Comparison of ENCODE assay signal across 6 cellular contexts in genomic region chr16:15096583-15096972, GRCh38. TPM values are rescaled to one million over a fixed set of nuclear protein-coding genes. Genes with fewer than 3 reads are reported as not detected.
A peak's percentile ranks its signal among the peaks of the same experiment; 100 is the strongest.
DNase-seq lines count a peak whose midpoint lies in the region; ATAC-seq and TF ChIP-seq lines count a peak whose summit lies in the region.
"Not testable (repeated sequence)": the region's sequence is repeated elsewhere in the genome, so short reads cannot be mapped to it uniquely, and the experiment has no call there.

No MANE protein-coding gene starts in this region.

- not testable (repeated sequence) for H2AK5ac ChIP-seq in trophoblast cell (ENCODE audit: low read length)

- not testable (repeated sequence) for H3K27me3 Mint-ChIP-seq in CD4-positive, alpha-beta T cell; WTC11 (ENCODE audit: low read depth); activated naive CD4-positive, alpha-beta T cell treated with anti-CD3 and anti-CD28 coated beads, Interleukin-2, amount 50 U/mL, for 24 hours; naive B cell
- peaks cover 10% of the 10 kb centered on the region for H3K27me3 Mint-ChIP-seq in brain

- not testable (repeated sequence) for H3K36me3 ChIP-seq in trophoblast cell (ENCODE audit: control insufficient read depth in 1 of 2, insufficient read depth in 2 of 2, low read length in 2 of 2)

- peak overlapping the region; percentile 69 for H3K4me3 Mint-ChIP-seq in CD4-positive, alpha-beta T cell
- not testable (repeated sequence) for H3K4me3 Mint-ChIP-seq in WTC11
- peak overlapping the region; percentile 33 for H3K4me3 Mint-ChIP-seq in activated naive CD4-positive, alpha-beta T cell treated with anti-CD3 and anti-CD28 coated beads, Interleukin-2, amount 50 U/mL, for 24 hours
- H3K4me3 Mint-ChIP-seq in brain (peak overlapping the region; percentile 1 to 54 (median 15)), naive B cell (peak overlapping the region in 5 of 8 donors; percentile 6 to 57 (median 32))

- H3K18ac ChIP-seq in trophoblast cell (ENCODE audit: low read length) = not testable (repeated sequence)

- H3K9ac ChIP-seq in trophoblast cell (ENCODE audit: low read length) = not testable (repeated sequence)

- TF ChIP-seq CTCF in CD4-positive, alpha-beta T cell (IDR thresholded peaks at IDR 0.05); WTC11 (IDR thresholded peaks at IDR 0.05); brain (conservative IDR thresholded peaks at IDR 0.05): not testable (repeated sequence)

- not testable (repeated sequence) for H3K79me2 ChIP-seq in trophoblast cell (ENCODE audit: control insufficient read depth, insufficient read depth, low read length, poor library complexity)

- not testable (repeated sequence) for H2BK120ac ChIP-seq in trophoblast cell (ENCODE audit: insufficient read depth, low read length, poor library complexity)

- not testable (repeated sequence) for H2BK5ac ChIP-seq in trophoblast cell (ENCODE audit: low read depth, low read length, poor library complexity)

- POLR2A ChIA-PET in CD4-positive, alpha-beta T cell (lab: Charles Lee); WTC11 (lab: Charles Lee): not testable (repeated sequence)

- H3K4ac ChIP-seq in trophoblast cell (ENCODE audit: low read depth, low read length) = not testable (repeated sequence)

- H4K12ac ChIP-seq in trophoblast cell (ENCODE audit: low read depth, low read length) = not testable (repeated sequence)

- ATAC-seq in CD4-positive, alpha-beta T cell (ENCODE audit: poor library complexity); WTC11; naive B cell (ENCODE audit: low read depth in 2 of 2): not testable (repeated sequence)

- H4K91ac ChIP-seq in trophoblast cell (ENCODE audit: low read depth, low read length) = not testable (repeated sequence)

- not testable (repeated sequence) for H3K4me1 ChIP-seq in trophoblast cell (ENCODE audit: control insufficient read depth in 1 of 2, insufficient read depth in 2 of 2, low read length in 2 of 2)

- H2BK12ac ChIP-seq in trophoblast cell (ENCODE audit: low read length) = not testable (repeated sequence)

- intact Hi-C loops in CD4-positive, alpha-beta T cell (cut with DNase I, micrococcal nuclease) = not testable (repeated sequence)

- CTCF ChIA-PET in CD4-positive, alpha-beta T cell (lab: Charles Lee); WTC11 (lab: Charles Lee): not testable (repeated sequence)

- H3K9me3 ChIP-seq in CD4-positive, alpha-beta T cell (ENCODE audit: control insufficient read depth, low read length); trophoblast cell (ENCODE audit: insufficient read depth, low read depth, low read length): not testable (repeated sequence)

- H3K4me3 ChIP-seq in trophoblast cell (ENCODE audit: low read depth, low read length) = not testable (repeated sequence)

- H3K27me3 ChIP-seq in CD4-positive, alpha-beta T cell (ENCODE audit: control insufficient read depth, insufficient read depth, low read length); trophoblast cell (ENCODE audit: insufficient read depth, low read length): not testable (repeated sequence)

- not testable (repeated sequence) for H3K79me1 ChIP-seq in trophoblast cell (ENCODE audit: low read length)

- not testable (repeated sequence) for H2AFZ ChIP-seq in trophoblast cell (ENCODE audit: insufficient read depth, low read length, poor library complexity)

- not testable (repeated sequence) for DNase-seq in CD4-positive, alpha-beta T cell; WTC11 (ENCODE audit: low spot score); naive B cell
- DNase-seq in trophoblast cell = peak; percentile 26 to 47

- not testable (repeated sequence) for H3K9me3 Mint-ChIP-seq in CD4-positive, alpha-beta T cell; WTC11; activated naive CD4-positive, alpha-beta T cell treated with anti-CD3 and anti-CD28 coated beads, Interleukin-2, amount 50 U/mL, for 24 hours; brain; naive B cell

- not testable (repeated sequence) for H3K27ac ChIP-seq in CD4-positive, alpha-beta T cell (ENCODE audit: low read depth, low read length); trophoblast cell (ENCODE audit: low read depth, low read length)

- not testable (repeated sequence) for H3K4me2 ChIP-seq in trophoblast cell (ENCODE audit: low read length)

- H3K23ac ChIP-seq in trophoblast cell (ENCODE audit: low read length) = not testable (repeated sequence)

- not testable (repeated sequence) for H3K27ac Mint-ChIP-seq in CD4-positive, alpha-beta T cell; activated naive CD4-positive, alpha-beta T cell treated with anti-CD3 and anti-CD28 coated beads, Interleukin-2, amount 50 U/mL, for 24 hours; brain; naive B cell
- peak overlapping the region; percentile 36; the same call in 1 of the 2 replicates for H3K27ac Mint-ChIP-seq in WTC11

- not testable (repeated sequence) for H4K8ac ChIP-seq in trophoblast cell (ENCODE audit: low read depth, low read length)

- peaks cover 26% of the 10 kb centered on the region for H3K4me1 Mint-ChIP-seq in CD4-positive, alpha-beta T cell (ENCODE audit: low read depth)
- H3K4me1 Mint-ChIP-seq in WTC11 = not testable (repeated sequence)
- peaks cover 22% of the 10 kb centered on the region for H3K4me1 Mint-ChIP-seq in activated naive CD4-positive, alpha-beta T cell treated with anti-CD3 and anti-CD28 coated beads, Interleukin-2, amount 50 U/mL, for 24 hours
- H3K4me1 Mint-ChIP-seq in brain (peaks cover 28% of the 10 kb centered on the region), naive B cell (peaks cover 16 to 22% (median 20%) of the 10 kb centered on the region in 3 donors)

- not testable (repeated sequence) for H3K14ac ChIP-seq in trophoblast cell (ENCODE audit: low read length)

- WGBS in trophoblast cell (ENCODE audit: extremely low coverage, insufficient coverage, insufficient read length) = no CpG with 5 or more reads among the region's 9 CpGs

- peaks cover 19% of the 10 kb centered on the region for H3K36me3 Mint-ChIP-seq in CD4-positive, alpha-beta T cell (ENCODE audit: low read depth)
- not testable (repeated sequence) for H3K36me3 Mint-ChIP-seq in WTC11; activated naive CD4-positive, alpha-beta T cell treated with anti-CD3 and anti-CD28 coated beads, Interleukin-2, amount 50 U/mL, for 24 hours; brain; naive B cell

RNA-seq across cellular contexts. Expression of gene RRN3, which starts 2.5 kb away (rescaled TPM):
- total RNA-seq in CD4-positive, alpha-beta T cell = 10 to 100 TPM; 38.4 to 42.9 TPM
- total RNA-seq in WTC11 (2021) = 24.9 to 26.7 TPM (median 25.6 TPM) in 3 replicates
- polyA plus RNA-seq in brain (ENCODE audit: insufficient read depth, low read depth, low replicate concordance) = 27.6 TPM
- polyA plus RNA-seq in naive B cell (ENCODE audit: low read depth in 6 of 6) = 10 to 100 TPM; 10.9 to 23.7 (median 18.5) TPM
- 10.4 and 11.3 TPM in 2 replicates for polyA plus RNA-seq in trophoblast cell (2013)

RNA-seq across cellular contexts. Expression of gene NTAN1, which starts 40.7 kb away (rescaled TPM):
- total RNA-seq in CD4-positive, alpha-beta T cell = 10 to 100 TPM; 23.1 to 24.3 TPM
- 33.8 to 39.6 TPM (median 38.0 TPM) in 3 replicates for total RNA-seq in WTC11 (2021)
- polyA plus RNA-seq in brain (ENCODE audit: insufficient read depth, low read depth, low replicate concordance) (38.1 TPM), naive B cell (ENCODE audit: low read depth in 6 of 6) (10 to 100 TPM; 47.2 to 77.4 (median 67.4) TPM)
- polyA plus RNA-seq in trophoblast cell (2013) = 56.5 and 60.0 TPM in 2 replicates
